Comparison of ENCODE assay signal across 8 cellular contexts in the genomic region with DNA sequence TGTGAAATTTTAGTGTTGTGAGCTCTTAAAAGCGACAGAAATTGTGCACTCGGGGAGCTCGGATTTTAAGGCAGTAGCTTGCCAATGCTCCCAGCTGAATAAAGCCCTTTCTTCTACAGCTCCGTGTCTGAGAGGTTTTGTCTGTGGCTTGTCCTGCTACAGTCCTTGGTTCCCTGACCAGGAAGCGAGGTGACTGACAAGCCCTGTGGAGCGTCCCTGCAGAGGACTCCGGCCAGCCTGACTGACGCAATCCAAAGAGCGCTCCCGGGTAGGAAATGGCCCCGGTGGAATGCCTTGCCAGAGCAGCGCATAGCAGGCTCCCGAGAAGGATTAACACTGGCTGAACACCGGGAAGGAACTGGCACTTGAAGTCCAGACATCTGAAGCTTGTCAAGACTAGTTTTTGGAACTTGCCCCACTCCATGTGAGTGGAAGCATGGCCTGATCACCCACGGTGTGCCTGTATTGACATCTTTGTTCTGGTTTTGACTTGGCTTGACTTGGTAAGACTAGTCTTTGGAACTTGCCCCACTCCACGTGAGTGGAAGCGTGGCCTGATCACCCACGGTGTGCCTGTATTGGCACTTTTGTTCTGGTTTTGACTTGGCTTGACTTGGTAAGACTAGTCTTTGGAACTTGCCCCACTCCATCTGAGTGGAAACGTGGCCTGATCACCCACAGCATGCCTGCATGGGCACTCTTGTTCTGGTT. TPM values are rescaled to one million over a fixed set of nuclear protein-coding genes. Genes with fewer than 3 reads are reported as not detected.
DNase-seq lines count a peak whose midpoint lies in the region; ATAC-seq and TF ChIP-seq lines count a peak whose summit lies in the region.
"Not testable (repeated sequence)": the region's sequence is repeated elsewhere in the genome, so short reads cannot be mapped to it uniquely, and the experiment has no call there.

No MANE protein-coding gene starts in this region.

- not testable (repeated sequence) for H3K23ac ChIP-seq in trophoblast cell (ENCODE audit: low read length)

- not testable (repeated sequence) for H3K9me3 ChIP-seq in liver (ENCODE audit: control insufficient read depth in 4 of 4, low read length in 3 of 4); trophoblast cell (ENCODE audit: insufficient read depth, low read depth, low read length); tibial nerve

- H4K91ac ChIP-seq in trophoblast cell (ENCODE audit: low read depth, low read length) = peak overlapping the region; percentile 79

- H3K79me1 ChIP-seq in trophoblast cell (ENCODE audit: low read length) = peaks cover 22% of the 10 kb centered on the region

- not testable (repeated sequence) for TF ChIP-seq CTCF in activated B cell treated with CpG ODN at 0.5 μM for 24 hours (IDR thresholded peaks at IDR 0.05); brain microvascular endothelial cell (IDR thresholded peaks at IDR 0.05; ENCODE audit: low read depth, low read length, missing control alignments); liver (IDR thresholded peaks at IDR 0.05; ENCODE audit: low read depth, low read length, missing input control); tibial nerve (IDR thresholded peaks at IDR 0.05)

- peak overlapping the region; percentile 92 for H3K4me3 Mint-ChIP-seq in activated B cell treated with CpG ODN at 0.5 μM for 24 hours

- not testable (repeated sequence) for H3K27me3 ChIP-seq in brain microvascular endothelial cell (replicated peaks); liver (ENCODE audit: control insufficient read depth in 4 of 4, insufficient read depth in 4 of 4, low read length in 3 of 4); trophoblast cell (ENCODE audit: insufficient read depth, low read length); tibial nerve

- 31% methylated on average over 19 of the region's 19 CpGs for WGBS in liver
- no CpG with 5 or more reads among the region's 19 CpGs for WGBS in trophoblast cell (ENCODE audit: extremely low coverage, insufficient coverage, insufficient read length)
- 46 to 54% methylated on average over 19 of the region's 19 CpGs for whole genome bisulfite sequencing in tibial nerve, 2 donors

- DNase-seq in Caki2 (ENCODE audit: low read depth) (peak; percentile 88), HuH-7.5 (ENCODE audit: low spot score) (peak; percentile 62), fibroblast of peridontal ligament (ENCODE audit: extremely low read depth) (peak; percentile 15), trophoblast cell (peak; percentile 76 to 77)
- DNase-seq in activated B cell treated with CpG ODN at 0.5 μM for 24 hours; brain microvascular endothelial cell; tibial nerve (ENCODE audit: low spot score in 2 of 2): not testable (repeated sequence)

- H3K36me3 Mint-ChIP-seq in activated B cell treated with CpG ODN at 0.5 μM for 24 hours (ENCODE audit: low read depth) = peaks cover 36% of the 10 kb centered on the region

- not testable (repeated sequence) for H3K4ac ChIP-seq in trophoblast cell (ENCODE audit: low read depth, low read length)

- in situ Hi-C loops in Caki2 (cut with HindIII; ENCODE audit: low pct_unique_long_range_greater_than_20kb, low sequenced_read_pairs) = not testable (repeated sequence)
- in situ Hi-C loops in brain microvascular endothelial cell (cut with HindIII; ENCODE audit: low pct_ligation_motif_present, low sequenced_read_pairs) = loop anchor here (25.0 kb wide), 1 partner anchor 184 kb away; the partner anchor contains the start of gene AGBL3

- H3K36me3 ChIP-seq in brain microvascular endothelial cell (replicated peaks) (peaks cover 17% of the 10 kb centered on the region), trophoblast cell (ENCODE audit: control insufficient read depth in 1 of 2, insufficient read depth in 2 of 2, low read length in 2 of 2) (peaks cover 18 to 19% of the 10 kb centered on the region in 2 experiments), tibial nerve (peaks cover 0 to 19% (median 0%) of the 10 kb centered on the region in 3 donors)
- H3K36me3 ChIP-seq in liver (ENCODE audit: control insufficient read depth in 4 of 4, insufficient read depth in 3 of 4, low read depth in 1 of 4, low read length in 3 of 4) = not testable (repeated sequence)

- ATAC-seq in activated B cell treated with CpG ODN at 0.5 μM for 24 hours (ENCODE audit: low read depth) = not testable (repeated sequence)

- H3K27ac Mint-ChIP-seq in activated B cell treated with CpG ODN at 0.5 μM for 24 hours = peak overlapping the region; percentile 95

- peak overlapping the region in 1 of 2 donors; percentile 83 for H3K9ac ChIP-seq in liver (ENCODE audit: low read depth in 1 of 2, low read length in 2 of 2)
- not testable (repeated sequence) for H3K9ac ChIP-seq in trophoblast cell (ENCODE audit: low read length)

- peak overlapping the region; percentile 83 for H3K27ac ChIP-seq in brain microvascular endothelial cell
- H3K27ac ChIP-seq in liver (ENCODE audit: low read depth in 1 of 2, low read length in 2 of 2) = peak overlapping the region; percentile 94 to 99
- H3K27ac ChIP-seq in trophoblast cell (ENCODE audit: low read depth, low read length) = peak overlapping the region; percentile 86
- H3K27ac ChIP-seq in tibial nerve = peak overlapping the region; percentile 90 to 99 (median 95)

- peak overlapping the region; percentile 84 for H2BK120ac ChIP-seq in trophoblast cell (ENCODE audit: insufficient read depth, low read length, poor library complexity)

- H3K4me2 ChIP-seq in trophoblast cell (ENCODE audit: low read length) = peak overlapping the region; percentile 36

- H4K12ac ChIP-seq in trophoblast cell (ENCODE audit: low read depth, low read length) = not testable (repeated sequence)

- H2AFZ ChIP-seq in trophoblast cell (ENCODE audit: insufficient read depth, low read length, poor library complexity) = peak overlapping the region; percentile 20

- intact Hi-C loops in activated B cell treated with CpG ODN at 0.5 μM for 24 hours (cut with micrococcal nuclease) = loop anchor here (1.0 to 10.0 kb wide), 5 partner anchors 17 to 493 kb away; partner anchors contain the start of genes NUP205 and STMP1

- peak overlapping the region; percentile 0 for H4K8ac ChIP-seq in trophoblast cell (ENCODE audit: low read depth, low read length)

- peak overlapping the region; percentile 18 for H2BK12ac ChIP-seq in trophoblast cell (ENCODE audit: low read length)

- not testable (repeated sequence) for H2AK5ac ChIP-seq in trophoblast cell (ENCODE audit: low read length)

- H3K4me1 ChIP-seq in liver (ENCODE audit: control insufficient read depth in 4 of 4, insufficient read depth in 4 of 4, low read length in 3 of 4) = peaks cover 2 to 32% (median 23%) of the 10 kb centered on the region in 4 donors
- peaks cover 16 to 20% of the 10 kb centered on the region in 2 experiments for H3K4me1 ChIP-seq in trophoblast cell (ENCODE audit: control insufficient read depth in 1 of 2, insufficient read depth in 2 of 2, low read length in 2 of 2)
- peaks cover 0 to 43% (median 32%) of the 10 kb centered on the region in 4 donors for H3K4me1 ChIP-seq in tibial nerve

- POLR2A ChIA-PET in activated B cell treated with CpG ODN at 0.5 μM for 24 hours (lab: Charles Lee) = interaction anchor here (1.2 to 6.0 kb wide), 13 partner anchors 8 to 738 kb away, joined by 3 to 125 read pairs (median 18); partner anchors contain the start of genes AGBL3, BPGM, STMP1 and TMEM140

- not testable (repeated sequence) for TF ChIP-seq EP300 in tibial nerve (IDR thresholded peaks at IDR 0.05)

- H3K14ac ChIP-seq in trophoblast cell (ENCODE audit: low read length) = peak overlapping the region; percentile 5

- H3K4me1 Mint-ChIP-seq in activated B cell treated with CpG ODN at 0.5 μM for 24 hours = peaks cover 48% of the 10 kb centered on the region

- H3K79me2 ChIP-seq in trophoblast cell (ENCODE audit: control insufficient read depth, insufficient read depth, low read length, poor library complexity) = not testable (repeated sequence)

- TF ChIP-seq RAD21 in liver (IDR thresholded peaks at IDR 0.05) = peak in 1 of 2 donors; percentile 26

- not testable (repeated sequence) for H3K18ac ChIP-seq in trophoblast cell (ENCODE audit: low read length)

- H3K4me3 ChIP-seq in brain microvascular endothelial cell (ENCODE audit: low read depth, low read length); trophoblast cell (ENCODE audit: low read depth, low read length): not testable (repeated sequence)
- H3K4me3 ChIP-seq in liver (ENCODE audit: low read depth in 1 of 3, low read length in 3 of 3) (peak overlapping the region in 1 of 3 donors; percentile 40), tibial nerve (peak overlapping the region in 2 of 4 donors; percentile 69 to 96)

- not testable (repeated sequence) for TF ChIP-seq POLR2A in tibial nerve (IDR thresholded peaks at IDR 0.05)

- not testable (repeated sequence) for H3K9me3 Mint-ChIP-seq in activated B cell treated with CpG ODN at 0.5 μM for 24 hours

- CTCF ChIA-PET in activated B cell treated with CpG ODN at 0.5 μM for 24 hours (lab: Charles Lee) = interaction anchor here (0.7 to 3.6 kb wide), 16 partner anchors 9 to 739 kb away, joined by 3 to 51 read pairs (median 4); partner anchors contain the start of genes AGBL3, BPGM and TMEM140

- H3K27me3 Mint-ChIP-seq in activated B cell treated with CpG ODN at 0.5 μM for 24 hours = not testable (repeated sequence)

- peak overlapping the region; percentile 7 for H2BK5ac ChIP-seq in trophoblast cell (ENCODE audit: low read depth, low read length, poor library complexity)

TF ChIP-seq in liver, 16 proteins besides CTCF, POLR2A, EP300 and RAD21 (continues in another document):
- TF ChIP-seq YY1 (IDR thresholded peaks at IDR 0.05) (peak; percentile 75), SP1 (IDR thresholded peaks at IDR 0.05) (peak; percentile 25)

RNA-seq across cellular contexts. Expression of gene CYREN, which starts 1.2 kb away (rescaled TPM):
- total RNA-seq in Caki2 (2014; rRNA removed; shearing (Covaris generic); ENCODE audit: low replicate concordance) = 78.9 and 131 TPM in 2 replicates
- total RNA-seq in activated B cell treated with CpG ODN at 0.5 μM for 24 hours (78.2 and 79.3 TPM in 2 replicates), liver (10 to 100 TPM; 18.1 to 20.3 TPM), tibial nerve (10 to 100 TPM; 41.8 to 50.6 (median 49.4) TPM)
- 10 to 100 TPM; 13.2 to 14.0 TPM for polyA plus RNA-seq in liver
- polyA plus RNA-seq in trophoblast cell (2013) = 32.9 and 33.9 TPM in 2 replicates

RNA-seq across cellular contexts. Expression of gene TMEM140, which starts 23.9 kb away (rescaled TPM):
- total RNA-seq in Caki2 (2014; rRNA removed; shearing (Covaris generic); ENCODE audit: low replicate concordance) = 0.81 and 0.98 TPM in 2 replicates
- total RNA-seq in activated B cell treated with CpG ODN at 0.5 μM for 24 hours (18.6 and 20.9 TPM in 2 replicates), liver (10 to 100 TPM; 22.3 to 34.3 TPM), tibial nerve (10 to 100 TPM; 20.5 to 46.9 (median 32.5) TPM)
- polyA plus RNA-seq in liver = 10 to 100 TPM; 22.6 to 29.3 TPM
- polyA plus RNA-seq in trophoblast cell (2013) = 0.25 and 0.26 TPM in 2 replicates

RNA-seq across cellular contexts. Expression of gene WDR91, which starts 39.6 kb away (rescaled TPM):
- total RNA-seq in Caki2 (2014; rRNA removed; shearing (Covaris generic); ENCODE audit: low replicate concordance) = 13.1 and 19.4 TPM in 2 replicates
- total RNA-seq in activated B cell treated with CpG ODN at 0.5 μM for 24 hours = 59.5 and 60.1 TPM in 2 replicates
- 10 to 100 TPM; 11.8 to 19.0 TPM for total RNA-seq in liver
- polyA plus RNA-seq in liver = 1 to 10 TPM; 5.8 to 6.6 TPM
- 11.4 and 11.5 TPM in 2 replicates for polyA plus RNA-seq in trophoblast cell (2013)
- 10 to 100 TPM; 20.7 to 82.2 (median 32.6) TPM for total RNA-seq in tibial nerve
